Comparison of ENCODE assay signal across 15 cellular contexts in the genomic region with DNA sequence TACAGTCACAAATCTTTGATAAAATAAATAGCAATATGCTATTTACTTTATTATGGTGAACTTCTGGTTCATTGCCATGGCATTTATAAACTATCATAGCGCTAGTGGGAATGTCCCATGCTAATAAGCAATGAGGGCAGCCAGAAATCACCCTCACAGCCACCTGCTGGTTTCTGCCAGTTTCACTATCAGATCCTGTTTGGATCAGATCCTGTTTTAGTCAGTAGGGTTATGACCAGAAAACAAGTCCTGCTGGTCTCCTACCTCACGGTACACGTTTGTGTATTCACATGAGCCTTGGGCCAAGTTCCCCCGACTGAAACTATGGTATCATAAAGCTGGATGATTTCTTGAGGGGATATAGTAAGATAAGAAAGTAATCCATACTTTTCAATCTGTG. TPM values are rescaled to one million over a fixed set of nuclear protein-coding genes. Genes with fewer than 3 reads are reported as not detected.
A peak's percentile ranks its signal among the peaks of the same experiment; 100 is the strongest.
DNase-seq lines count a peak whose midpoint lies in the region; ATAC-seq, FAIRE-seq and TF ChIP-seq lines count a peak whose summit lies in the region.
"Had no signal": no experiment of that assay in that cellular context is flagged by ENCODE, and none has a peak within 500 bp of the region (broad histone marks: within the 10 kb centered on the region; RNA-seq: fewer than 3 reads in every experiment).

No MANE protein-coding gene starts in this region.

- H3K4me1 ChIP-seq in right lobe of liver (no peaks in the 10 kb centered on the region), HepG2 (ENCODE audit: insufficient read depth, low read length) (no peaks in the 10 kb centered on the region)
- H3K4me1 ChIP-seq: heart left ventricle, lower lobe of right lung had no signal

- no peaks in the 10 kb centered on the region for H3K79me2 ChIP-seq in HepG2 (ENCODE audit: insufficient read depth, low read length)

- no peaks in the 10 kb centered on the region for H3K4me1 Mint-ChIP-seq in CD14-positive monocyte

- CTCF ChIA-PET in HepG2 (lab: Yijun Ruan, JAX; ENCODE audit: low intra/inter-chr PET ratio, low total read pairs) = no interaction called here

- no peaks in the 10 kb centered on the region for H3K27me3 Mint-ChIP-seq in CD14-positive monocyte (ENCODE audit: low read depth in 3 of 3)
- H3K27me3 Mint-ChIP-seq: stimulated activated naive CD8-positive, alpha-beta T cell treated with anti-CD3 and anti-CD28 coated beads, Interleukin-15, Interleukin-2, amounts not matched to agents 100 ng/mL and 50 ng/mL, for 24 hours had no signal

- TF ChIP-seq CTCF in right lobe of liver (IDR thresholded peaks at IDR 0.05) (no peak), HepG2 (CRISPR knock-in tag; IDR thresholded peaks at IDR 0.05) (no peak), CD14-positive monocyte (IDR thresholded peaks at IDR 0.05) (no peak)

- in situ Hi-C loops in HepG2 (cut with HindIII; ENCODE audit: extremely low pct_ligation_motif_present, low pct_unique_long_range_greater_than_20kb) = no loop called here

- no peak for FAIRE-seq in HepG2 (lab: Jason Lieb, UNC)
- no peak for FAIRE-seq in RCC 7860 (lab: Jason Lieb, UNC)

- H2AFZ ChIP-seq in HepG2 (ENCODE audit: low read length) = no peak overlapping the region

- BruUV-seq in HepG2 (replicated peaks; lab: Mats Ljungman, UMichigan) = no TSS peak

- no peak overlapping the region for H3K4me3 ChIP-seq in right lobe of liver
- H3K4me3 ChIP-seq in HepG2 (replicated peaks in 1 of 3; ENCODE audit: insufficient read depth in 1 of 3, low read depth in 2 of 3, low read length in 3 of 3) = no peak overlapping the region
- H3K4me3 ChIP-seq: heart left ventricle, lower lobe of right lung had no signal

- no peak overlapping the region for H3K4me2 ChIP-seq in HepG2 (ENCODE audit: low read depth, low read length)

- ATAC-seq in right lobe of liver (peak; percentile 36 to 83 (median 54)), HepG2 (no peak), HG02798 (IDR thresholded peaks at IDR 0.05; ENCODE audit: poor library complexity, unreplicated experiment) (peak; percentile 65), HG03571 (IDR thresholded peaks at IDR 0.05; ENCODE audit: unreplicated experiment) (peak; percentile 48)
- ATAC-seq: heart left ventricle, lower lobe of right lung had no signal

- H3K9ac ChIP-seq in HepG2 (ENCODE audit: insufficient read depth, low read depth, low read length) = no peak overlapping the region

- no peaks in the 10 kb centered on the region for H3K36me3 Mint-ChIP-seq in CD14-positive monocyte

- TF ChIP-seq EP300 in HepG2 (IDR thresholded peaks at IDR 0.05; ENCODE audit: low read depth in 2 of 2, low read length in 2 of 2) (no peak), HepG2 (CRISPR knock-in tag; IDR thresholded peaks at IDR 0.05; ENCODE audit: borderline replicate concordance) (no peak)

- no peak overlapping the region for H3K27ac Mint-ChIP-seq in CD14-positive monocyte
- H3K27ac Mint-ChIP-seq: stimulated activated naive CD8-positive, alpha-beta T cell treated with anti-CD3 and anti-CD28 coated beads, Interleukin-15, Interleukin-2, amounts not matched to agents 100 ng/mL and 50 ng/mL, for 24 hours had no signal

- no peaks in the 10 kb centered on the region for H3K36me3 ChIP-seq in right lobe of liver
- H3K36me3 ChIP-seq in HepG2 (replicated peaks in 1 of 2; ENCODE audit: control insufficient read depth in 1 of 2, insufficient read depth in 2 of 2, low read length in 2 of 2) = no peaks in the 10 kb centered on the region
- H3K36me3 ChIP-seq: heart left ventricle, lower lobe of right lung had no signal

- intact Hi-C loops in right lobe of liver (cut with DNase I) = no loop called here
- intact Hi-C loops in HepG2 (cut with micrococcal nuclease; ENCODE audit: unreplicated experiment) = no loop called here
- intact Hi-C loops in CD14-positive monocyte (cut with micrococcal nuclease) = no loop called here

- no peak overlapping the region for H3K4me3 Mint-ChIP-seq in CD14-positive monocyte
- H3K4me3 Mint-ChIP-seq: stimulated activated naive CD8-positive, alpha-beta T cell treated with anti-CD3 and anti-CD28 coated beads, Interleukin-15, Interleukin-2, amounts not matched to agents 100 ng/mL and 50 ng/mL, for 24 hours had no signal

- H4K20me1 ChIP-seq in HepG2 (ENCODE audit: insufficient read depth, low read length) = no peaks in the 10 kb centered on the region

- WGBS in right lobe of liver (ENCODE audit: insufficient coverage, low coverage, low lambda C conversion rate, missing lambda C conversion rate) = 20% methylated on average over 4 of the region's 4 CpGs
- 3% methylated on average over 4 of the region's 4 CpGs for WGBS in HepG2 (ENCODE audit: low lambda C conversion rate)

- DNase-seq in right lobe of liver = no peak
- DNase-seq in HepG2 (ENCODE audit: low spot score) = no peak
- no peak for DNase-seq in RCC 7860 (ENCODE audit: low spot score)
- DNase-seq in activated effector memory CD4-positive, alpha-beta T cell treated with Interleukin-2 at 50 U/mL for 16 hours = no peak
- DNase-seq in kidney tubule cell (ENCODE audit: low spot score) = no peak
- DNase-seq in CD14-positive monocyte (ENCODE audit: low spot score) = no peak
- DNase-seq: amygdala, heart left ventricle, KG1, lower lobe of right lung, NCI-H2171 treated with DMSO at 0.1 percent for 48 hours, posterior cingulate gyrus had no signal

- no peak for TF ChIP-seq RAD21 in HepG2 (CRISPR knock-in tag; IDR thresholded peaks at IDR 0.05)

- H3K9me3 ChIP-seq in right lobe of liver = no peaks in the 10 kb centered on the region
- no peaks in the 10 kb centered on the region for H3K9me3 ChIP-seq in HepG2 (ENCODE audit: low read length)
- H3K9me3 ChIP-seq: heart left ventricle, lower lobe of right lung had no signal

- no peak for TF ChIP-seq POLR2A in right lobe of liver (IDR thresholded peaks at IDR 0.05)
- TF ChIP-seq POLR2A in HepG2 (IDR thresholded peaks at IDR 0.05; ENCODE audit: insufficient read depth in 1 of 2, low read depth in 2 of 2, low read length in 2 of 2) = no peak

- POLR2A ChIA-PET in HepG2 (lab: Yijun Ruan, JAX) = no interaction called here

- H3K27me3 ChIP-seq in right lobe of liver = peaks cover 0 to 7% of the 10 kb centered on the region in 2 donors
- H3K27me3 ChIP-seq in HepG2 (ENCODE audit: control insufficient read depth in 1 of 2, insufficient read depth in 2 of 2, low read length in 2 of 2) = no peaks in the 10 kb centered on the region
- H3K27me3 ChIP-seq: heart left ventricle had no signal

- H3K27ac ChIP-seq in right lobe of liver (no peak overlapping the region), HepG2 (ENCODE audit: extremely low read length, insufficient read depth, low read length) (no peak overlapping the region)
- H3K27ac ChIP-seq: heart left ventricle, lower lobe of right lung had no signal

- H3K9me3 Mint-ChIP-seq in CD14-positive monocyte = peaks cover 3 to 14% (median 5%) of the 10 kb centered on the region in 7 donors
- H3K9me3 Mint-ChIP-seq: stimulated activated naive CD8-positive, alpha-beta T cell treated with anti-CD3 and anti-CD28 coated beads, Interleukin-15, Interleukin-2, amounts not matched to agents 100 ng/mL and 50 ng/mL, for 24 hours had no signal

TF ChIP-seq in HepG2, 621 proteins besides CTCF, POLR2A, EP300 and RAD21 (continues in another document):
- TF ChIP-seq, protein P1, sequence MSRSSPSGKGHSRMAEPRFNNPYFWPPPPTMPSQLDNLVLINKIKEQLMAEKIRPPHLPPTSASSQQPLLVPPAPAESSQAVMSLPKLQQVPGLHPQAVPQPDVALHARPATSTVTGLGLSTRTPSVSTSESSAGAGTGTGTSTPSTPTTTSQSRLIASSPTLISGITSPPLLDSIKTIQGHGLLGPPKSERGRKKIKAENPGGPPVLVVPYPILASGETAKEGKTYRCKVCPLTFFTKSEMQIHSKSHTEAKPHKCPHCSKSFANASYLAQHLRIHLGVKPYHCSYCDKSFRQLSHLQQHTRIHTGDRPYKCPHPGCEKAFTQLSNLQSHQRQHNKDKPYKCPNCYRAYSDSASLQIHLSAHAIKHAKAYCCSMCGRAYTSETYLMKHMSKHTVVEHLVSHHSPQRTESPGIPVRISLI (CRISPR knock-in tag; IDR thresholded peaks at IDR 0.05; ENCODE audit: borderline replicate concordance) = no peak
- TF ChIP-seq, protein P2, sequence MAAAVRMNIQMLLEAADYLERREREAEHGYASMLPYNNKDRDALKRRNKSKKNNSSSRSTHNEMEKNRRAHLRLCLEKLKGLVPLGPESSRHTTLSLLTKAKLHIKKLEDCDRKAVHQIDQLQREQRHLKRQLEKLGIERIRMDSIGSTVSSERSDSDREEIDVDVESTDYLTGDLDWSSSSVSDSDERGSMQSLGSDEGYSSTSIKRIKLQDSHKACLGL (CRISPR knock-in tag; IDR thresholded peaks at IDR 0.05) = no peak
- TF ChIP-seq REL (CRISPR knock-in tag; conservative IDR thresholded peaks at IDR 0.05) (no peak), SOX6 (IDR thresholded peaks at IDR 0.05) (no peak), SOX6 (CRISPR knock-in tag; IDR thresholded peaks at IDR 0.05) (no peak), FOXP1 (IDR thresholded peaks at IDR 0.05) (no peak), FOXP1 (CRISPR knock-in tag; IDR thresholded peaks at IDR 0.05) (no peak), ZNF567 (CRISPR knock-in tag; IDR thresholded peaks at IDR 0.05; ENCODE audit: borderline replicate concordance) (no peak), PHB2 (IDR thresholded peaks at IDR 0.05; ENCODE audit: partially characterized antibody) (no peak)

RNA-seq across cellular contexts. Expression of a gene that starts 17.7 kb away (rescaled TPM):
- total RNA-seq in right lobe of liver (not detected), HepG2 (2016; rRNA removed; fragmentation: Illumina TruSeq; extraction: Trizol) (not detected in 2 replicates)
- total RNA-seq in HepG2 (2016; cell fraction: cytosol; rRNA removed; fragmentation: Illumina TruSeq; extraction: Trizol; ENCODE audit: low read depth) = not detected in 2 replicates
- not detected in 2 replicates for total RNA-seq in HepG2 (2016; cell fraction: insoluble cytoplasmic fraction; rRNA removed; fragmentation: Illumina TruSeq; extraction: Trizol)
- not detected in 2 replicates for total RNA-seq in HepG2 (2016; cell fraction: membrane; rRNA removed; fragmentation: Illumina TruSeq; extraction: Trizol)
- not detected in 2 replicates for total RNA-seq in HepG2 (2016; cell fraction: nucleus; rRNA removed; fragmentation: Illumina TruSeq; extraction: Trizol)
- polyA plus RNA-seq in HepG2 (2011; rRNA removed) (not detected in 2 replicates), CD14-positive monocyte (not detected)
- not detected in 2 replicates for polyA plus RNA-seq in HepG2 (2011; cell fraction: cytosol; rRNA removed)
- polyA plus RNA-seq in HepG2 (2011; cell fraction: nucleus; rRNA removed) = not detected in 2 replicates
- polyA plus RNA-seq in HepG2 (2012) = not detected in 2 replicates
- polyA plus RNA-seq in HepG2 (2016; cell fraction: cytosol; fragmentation: Illumina TruSeq; extraction: Trizol; ENCODE audit: low read depth) = not detected in 2 replicates
- not detected in 2 replicates for polyA plus RNA-seq in HepG2 (2016; cell fraction: insoluble cytoplasmic fraction; fragmentation: Illumina TruSeq; extraction: Trizol; ENCODE audit: low read depth)
- not detected in 2 replicates for polyA plus RNA-seq in HepG2 (2016; cell fraction: membrane; fragmentation: Illumina TruSeq; extraction: Trizol; ENCODE audit: low read depth)
- not detected in 2 replicates for polyA plus RNA-seq in HepG2 (2016; cell fraction: nucleus; fragmentation: Illumina TruSeq; extraction: Trizol; ENCODE audit: insufficient read depth, low read depth)
- polyA minus RNA-seq in HepG2 (2011; rRNA and poly(A)+ RNA removed; ENCODE audit: low replicate concordance) = not detected in 2 replicates
- not detected in 2 replicates for polyA minus RNA-seq in HepG2 (2011; cell fraction: cytosol; rRNA and poly(A)+ RNA removed)
- polyA minus RNA-seq in HepG2 (2011; cell fraction: nucleus; rRNA and poly(A)+ RNA removed) = not detected in 2 replicates
- total RNA-seq: heart left ventricle, lower lobe of right lung had no signal
- polyA plus RNA-seq: heart left ventricle had no signal
